19 cellular contexts compared by ENCODE assay signal in genomic region chr11:78284261-78284660, GRCh38.
DNase-seq lines count a peak whose midpoint lies in the region; ATAC-seq and TF ChIP-seq lines count a peak whose summit lies in the region.
"Had no signal": no experiment of that assay in that cellular context is flagged by ENCODE, and none has a peak within 500 bp of the region (broad histone marks: within the 10 kb centered on the region; RNA-seq: fewer than 3 reads in every experiment).

No MANE protein-coding gene starts in this region.

- no peak overlapping the region for H4K8ac ChIP-seq in trophoblast cell (ENCODE audit: low read depth, low read length)

- H3K9ac ChIP-seq in trophoblast cell (ENCODE audit: low read length), result no peak overlapping the region
- H3K9ac ChIP-seq: BLaER1, GM23248 had no signal

- H3K18ac ChIP-seq in trophoblast cell (ENCODE audit: low read length), result peak overlapping the region; percentile 29

- no peak overlapping the region for H2BK5ac ChIP-seq in trophoblast cell (ENCODE audit: low read depth, low read length, poor library complexity)

- peak overlapping the region; percentile 9 for H3K4ac ChIP-seq in trophoblast cell (ENCODE audit: low read depth, low read length)

- H3K4me3 ChIP-seq in right cardiac atrium (ENCODE audit: low read length) (no peak overlapping the region), left ventricle myocardium inferior (no peak overlapping the region), trophoblast cell (ENCODE audit: low read depth, low read length) (no peak overlapping the region), upper lobe of right lung (no peak overlapping the region)
- H3K4me3 ChIP-seq: BLaER1, GM12878, GM23248 had no signal

- H4K91ac ChIP-seq in trophoblast cell (ENCODE audit: low read depth, low read length), result no peak overlapping the region

- H3K36me3 ChIP-seq in left ventricle myocardium inferior, result peaks cover 10% of the 10 kb centered on the region
- H3K36me3 ChIP-seq in trophoblast cell (ENCODE audit: control insufficient read depth in 1 of 2, insufficient read depth in 2 of 2, low read length in 2 of 2), result peaks cover 6 to 10% of the 10 kb centered on the region in 2 experiments
- peaks cover 5% of the 10 kb centered on the region for H3K36me3 ChIP-seq in upper lobe of right lung

- H2AK5ac ChIP-seq in trophoblast cell (ENCODE audit: low read length), result no peak overlapping the region

- intact Hi-C loops in right cardiac atrium (cut with DNase I) (no loop called here), left ventricle myocardium inferior (cut with micrococcal nuclease) (no loop called here), upper lobe of right lung (cut with DNase I) (no loop called here)

- 80% methylated on average over 5 of the region's 5 CpGs for WGBS in right cardiac atrium
- no CpG with 5 or more reads among the region's 5 CpGs for WGBS in trophoblast cell (ENCODE audit: extremely low coverage, insufficient coverage, insufficient read length)

- peaks cover 2% of the 10 kb centered on the region for H3K4me1 ChIP-seq in right cardiac atrium (ENCODE audit: control insufficient read depth, insufficient read depth, low read length)
- peaks cover 14% of the 10 kb centered on the region for H3K4me1 ChIP-seq in left ventricle myocardium inferior
- peaks cover 0 to 3% of the 10 kb centered on the region in 2 experiments for H3K4me1 ChIP-seq in trophoblast cell (ENCODE audit: control insufficient read depth in 1 of 2, insufficient read depth in 2 of 2, low read length in 2 of 2)
- peaks cover 10% of the 10 kb centered on the region for H3K4me1 ChIP-seq in upper lobe of right lung
- H3K4me1 ChIP-seq: BLaER1 had no signal

- no peaks in the 10 kb centered on the region for H3K9me3 ChIP-seq in right cardiac atrium (ENCODE audit: control insufficient read depth, low read length)
- H3K9me3 ChIP-seq in left ventricle myocardium inferior (replicated peaks), result peaks cover 9% of the 10 kb centered on the region
- H3K9me3 ChIP-seq in trophoblast cell (ENCODE audit: insufficient read depth, low read depth, low read length), result no peaks in the 10 kb centered on the region
- no peaks in the 10 kb centered on the region for H3K9me3 ChIP-seq in upper lobe of right lung

- no peak overlapping the region for H2AFZ ChIP-seq in trophoblast cell (ENCODE audit: insufficient read depth, low read length, poor library complexity)
- H2AFZ ChIP-seq: GM23248 had no signal

- no peak overlapping the region for H3K4me2 ChIP-seq in trophoblast cell (ENCODE audit: low read length)
- H3K4me2 ChIP-seq: BLaER1 had no signal

- H3K27me3 ChIP-seq in right cardiac atrium (ENCODE audit: control insufficient read depth, insufficient read depth), result no peaks in the 10 kb centered on the region
- no peaks in the 10 kb centered on the region for H3K27me3 ChIP-seq in left ventricle myocardium inferior (ENCODE audit: low read depth)
- no peaks in the 10 kb centered on the region for H3K27me3 ChIP-seq in trophoblast cell (ENCODE audit: insufficient read depth, low read length)
- no peaks in the 10 kb centered on the region for H3K27me3 ChIP-seq in upper lobe of right lung
- H3K27me3 ChIP-seq: BLaER1 had no signal

- TF ChIP-seq CTCF in left ventricle myocardium inferior (IDR thresholded peaks at IDR 0.05; ENCODE audit: borderline replicate concordance) (no peak), upper lobe of right lung (IDR thresholded peaks at IDR 0.05) (no peak)

- no peak overlapping the region for H2BK120ac ChIP-seq in trophoblast cell (ENCODE audit: insufficient read depth, low read length, poor library complexity)

- H3K23ac ChIP-seq in trophoblast cell (ENCODE audit: low read length), result no peak overlapping the region

- peaks cover 1% of the 10 kb centered on the region for H3K79me2 ChIP-seq in trophoblast cell (ENCODE audit: control insufficient read depth, insufficient read depth, low read length, poor library complexity)

- H4K12ac ChIP-seq in trophoblast cell (ENCODE audit: low read depth, low read length), result no peak overlapping the region

- H3K14ac ChIP-seq in trophoblast cell (ENCODE audit: low read length), result no peak overlapping the region

- peaks cover 1% of the 10 kb centered on the region for H3K79me1 ChIP-seq in trophoblast cell (ENCODE audit: low read length)

- H3K27ac ChIP-seq in right cardiac atrium (ENCODE audit: low read length) (no peak overlapping the region), left ventricle myocardium inferior (replicated peaks) (no peak overlapping the region), trophoblast cell (ENCODE audit: low read depth, low read length) (no peak overlapping the region), upper lobe of right lung (no peak overlapping the region)
- H3K27ac ChIP-seq: 22Rv1, BLaER1, C4-2B, GM23248 had no signal

- DNase-seq in right cardiac atrium (no peak), left ventricle myocardium inferior (no peak), trophoblast cell (no peak), upper lobe of right lung (no peak)
- no peak for DNase-seq in NK-92 treated with Interleukin-12 subunit alpha and Interleukin-12 subunit beta, amount 100 ng/mL, for 24 hours (lab: John Stamatoyannopoulos, UW)
- DNase-seq in activated effector memory CD4-positive, alpha-beta T cell treated with Interleukin-2 at 50 U/mL for 16 hours, result no peak
- DNase-seq: Caco-2; CD4-positive, CD25-positive, alpha-beta regulatory T cell; CD8-positive, alpha-beta T cell; DMS 273 treated with DMSO at 0.1 percent for 48 hours; DMS53; DMS79 treated with DMSO at 0.1 percent for 48 hours; GM23248; H7; HCEC 1CT had no signal

- no peak overlapping the region for H2BK12ac ChIP-seq in trophoblast cell (ENCODE audit: low read length)

- ATAC-seq in right cardiac atrium, result peak; percentile 40 to 76
- ATAC-seq in upper lobe of right lung, result peak; percentile 27
- ATAC-seq: CD8-positive, alpha-beta T cell; GM12878 had no signal
